In genomic region chr12:20370001-20370381, GRCh38 we compare ENCODE assay signal across 9 cellular contexts. TPM values are rescaled to one million over a fixed set of nuclear protein-coding genes. Genes with fewer than 3 reads are reported as not detected.
DNase-seq lines count a peak whose midpoint lies in the region; ATAC-seq, FAIRE-seq and TF ChIP-seq lines count a peak whose summit lies in the region.
"Had no signal": no experiment of that assay in that cellular context is flagged by ENCODE, and none has a peak within 500 bp of the region (broad histone marks: within the 10 kb centered on the region; RNA-seq: fewer than 3 reads in every experiment).

No MANE protein-coding gene starts in this region.

- H3K4me2 ChIP-seq in OCI-LY7 (ENCODE audit: low read length) (no peak overlapping the region), Karpas-422 (ENCODE audit: low read depth, low read length, poor library complexity, severe bottlenecking) (no peak overlapping the region)

- BruUV-seq in OCI-LY7 (replicated peaks; lab: Mats Ljungman, UMichigan): no TSS peak

- H3K27me3 Mint-ChIP-seq in HFFc6 (ENCODE audit: insufficient read depth): peaks cover 21% of the 10 kb centered on the region
- peaks cover 43% of the 10 kb centered on the region for H3K27me3 Mint-ChIP-seq in activated T-helper 2 cell treated with anti-CD3 and anti-CD28 coated beads, Interferon-gamma antibody, Interleukin-2, Interleukin-4, amounts not matched to agents 10 μg/mL and 5 μg/mL and 100 μg/mL, durations not matched to agents 14 hours and 24 hours and 36 hours (ENCODE audit: low read depth)

- H3K4me1 Mint-ChIP-seq in HFFc6 (ENCODE audit: low read depth): peaks cover 18% of the 10 kb centered on the region
- H3K4me1 Mint-ChIP-seq in stimulated activated effector memory CD8-positive, alpha-beta T cell treated with anti-CD3 and anti-CD28 coated beads, Interleukin-12 subunit alpha, Interleukin-12 subunit beta, amount 100 ng/mL, for 72 hours: peaks cover 11% of the 10 kb centered on the region
- H3K4me1 Mint-ChIP-seq in activated T-helper 2 cell treated with anti-CD3 and anti-CD28 coated beads, Interferon-gamma antibody, Interleukin-2, Interleukin-4, amounts not matched to agents 10 μg/mL and 5 μg/mL and 100 μg/mL, durations not matched to agents 14 hours and 24 hours and 36 hours (ENCODE audit: low read depth): no peaks in the 10 kb centered on the region

- no peaks in the 10 kb centered on the region for H3K27me3 ChIP-seq in Karpas-422 (ENCODE audit: low read length)

- no peaks in the 10 kb centered on the region for H3K4me1 ChIP-seq in OCI-LY7 (ENCODE audit: insufficient read depth, low read length, poor library complexity, severe bottlenecking)
- H3K4me1 ChIP-seq in Karpas-422 (ENCODE audit: low read length): no peaks in the 10 kb centered on the region

- H4K20me1 ChIP-seq in OCI-LY7 (ENCODE audit: insufficient read depth, low read length): no peaks in the 10 kb centered on the region
- H4K20me1 ChIP-seq in Karpas-422 (ENCODE audit: insufficient read depth, low read depth, low read length): no peaks in the 10 kb centered on the region

- H3K9ac ChIP-seq in Karpas-422 (ENCODE audit: low read length): no peak overlapping the region

- H3K9me2 ChIP-seq in OCI-LY7 (ENCODE audit: insufficient read depth, low read length) (no peaks in the 10 kb centered on the region), Karpas-422 (replicated peaks; ENCODE audit: insufficient read depth, low read length) (no peaks in the 10 kb centered on the region)

- no peak for TF ChIP-seq CTCF in HFFc6 (IDR thresholded peaks at IDR 0.05)
- no peak for TF ChIP-seq CTCF in cardiac fibroblast (IDR thresholded peaks at IDR 0.05; ENCODE audit: low read depth, low read length)
- TF ChIP-seq CTCF in OCI-LY7 (conservative IDR thresholded peaks at IDR 0.05; ENCODE audit: low read length): no peak

- H2AFZ ChIP-seq in OCI-LY7 (ENCODE audit: low read length) (no peak overlapping the region), Karpas-422 (ENCODE audit: low read length) (no peak overlapping the region)

- no peaks in the 10 kb centered on the region for H3K79me2 ChIP-seq in OCI-LY7 (ENCODE audit: insufficient read depth, low read depth, low read length)
- no peaks in the 10 kb centered on the region for H3K79me2 ChIP-seq in Karpas-422 (ENCODE audit: low read length)

- H3K27ac ChIP-seq in OCI-LY7 (ENCODE audit: low read depth, low read length, poor library complexity, severe bottlenecking): no peak overlapping the region
- H3K27ac ChIP-seq in Karpas-422 (ENCODE audit: low read length): no peak overlapping the region

- H3K36me3 Mint-ChIP-seq in HFFc6 (ENCODE audit: low read depth): no peaks in the 10 kb centered on the region
- no peaks in the 10 kb centered on the region for H3K36me3 Mint-ChIP-seq in stimulated activated effector memory CD8-positive, alpha-beta T cell treated with anti-CD3 and anti-CD28 coated beads, Interleukin-12 subunit alpha, Interleukin-12 subunit beta, amount 100 ng/mL, for 72 hours
- no peaks in the 10 kb centered on the region for H3K36me3 Mint-ChIP-seq in activated T-helper 2 cell treated with anti-CD3 and anti-CD28 coated beads, Interferon-gamma antibody, Interleukin-2, Interleukin-4, amounts not matched to agents 10 μg/mL and 5 μg/mL and 100 μg/mL, durations not matched to agents 14 hours and 24 hours and 36 hours (ENCODE audit: low read depth)

- H3K36me3 ChIP-seq in OCI-LY7 (ENCODE audit: insufficient read depth, low read length) (no peaks in the 10 kb centered on the region), Karpas-422 (ENCODE audit: insufficient read depth, low read length) (no peaks in the 10 kb centered on the region)

- H3K4me3 Mint-ChIP-seq in HFFc6: peak overlapping the region; percentile 86
- H3K4me3 Mint-ChIP-seq in stimulated activated effector memory CD8-positive, alpha-beta T cell treated with anti-CD3 and anti-CD28 coated beads, Interleukin-12 subunit alpha, Interleukin-12 subunit beta, amount 100 ng/mL, for 72 hours: peak overlapping the region; percentile 34
- H3K4me3 Mint-ChIP-seq in activated T-helper 2 cell treated with anti-CD3 and anti-CD28 coated beads, Interferon-gamma antibody, Interleukin-2, Interleukin-4, amounts not matched to agents 10 μg/mL and 5 μg/mL and 100 μg/mL, durations not matched to agents 14 hours and 24 hours and 36 hours (ENCODE audit: low read depth): no peak overlapping the region

- DNase-seq in HFFc6 (no peak), cardiac fibroblast (ENCODE audit: low read depth in 2 of 2) (peak; percentile 45), OCI-LY7 (ENCODE audit: low spot score) (no peak), Karpas-422 (no peak)
- DNase-seq in stimulated activated effector memory CD8-positive, alpha-beta T cell treated with anti-CD3 and anti-CD28 coated beads, Interleukin-12 subunit alpha, Interleukin-12 subunit beta, amount 100 ng/mL, for 72 hours (ENCODE audit: low spot score in 2 of 2): no peak
- no peak for DNase-seq in activated T-helper 2 cell treated with anti-CD3 and anti-CD28 coated beads, Interferon-gamma antibody, Interleukin-2, Interleukin-4, amounts not matched to agents 10 μg/mL and 5 μg/mL and 100 μg/mL, durations not matched to agents 14 hours and 24 hours and 36 hours (ENCODE audit: low spot score)
- DNase-seq: SHP77 treated with DMSO at 0.1 percent for 48 hours had no signal

- no peak for ATAC-seq in stimulated activated effector memory CD8-positive, alpha-beta T cell treated with anti-CD3 and anti-CD28 coated beads, Interleukin-12 subunit alpha, Interleukin-12 subunit beta, amount 100 ng/mL, for 72 hours
- ATAC-seq in HG03139 (IDR thresholded peaks at IDR 0.05; ENCODE audit: unreplicated experiment): no peak

- H3K9me3 ChIP-seq in OCI-LY7 (ENCODE audit: low read length) (no peaks in the 10 kb centered on the region), Karpas-422 (ENCODE audit: low read length) (no peaks in the 10 kb centered on the region)

- FAIRE-seq in islet of Langerhans (lab: Jason Lieb, UNC): peak; percentile 79

- CTCF ChIA-PET in OCI-LY7 (lab: Charles Lee; ENCODE audit: unreplicated experiment): no interaction called here

- intact Hi-C loops in OCI-LY7 (cut with micrococcal nuclease; ENCODE audit: unreplicated experiment): no loop called here
- intact Hi-C loops in activated T-helper 2 cell treated with anti-CD3 and anti-CD28 coated beads, Interferon-gamma antibody, Interleukin-2, Interleukin-4, amounts not matched to agents 10 μg/mL and 5 μg/mL and 100 μg/mL, durations not matched to agents 14 hours and 24 hours and 36 hours (cut with micrococcal nuclease): loop anchor here (10.0 kb wide), 1 partner anchor 455 kb away; no protein-coding TSS in a partner anchor

- POLR2A ChIA-PET in OCI-LY7 (lab: Charles Lee): no interaction called here

- H3K27ac Mint-ChIP-seq in HFFc6: no peak overlapping the region
- H3K27ac Mint-ChIP-seq in stimulated activated effector memory CD8-positive, alpha-beta T cell treated with anti-CD3 and anti-CD28 coated beads, Interleukin-12 subunit alpha, Interleukin-12 subunit beta, amount 100 ng/mL, for 72 hours: no peak overlapping the region
- H3K27ac Mint-ChIP-seq in activated T-helper 2 cell treated with anti-CD3 and anti-CD28 coated beads, Interferon-gamma antibody, Interleukin-2, Interleukin-4, amounts not matched to agents 10 μg/mL and 5 μg/mL and 100 μg/mL, durations not matched to agents 14 hours and 24 hours and 36 hours: no peak overlapping the region

- H3K4me3 ChIP-seq in cardiac fibroblast (replicated peaks in 1 of 2; ENCODE audit: low read depth in 2 of 2, low read length in 2 of 2) (peak overlapping the region; percentile 83 to 92), OCI-LY7 (ENCODE audit: low read depth, low read length, poor library complexity, severe bottlenecking) (no peak overlapping the region), Karpas-422 (ENCODE audit: low read length) (no peak overlapping the region)

- H3K9me3 Mint-ChIP-seq in HFFc6: no peaks in the 10 kb centered on the region
- H3K9me3 Mint-ChIP-seq in stimulated activated effector memory CD8-positive, alpha-beta T cell treated with anti-CD3 and anti-CD28 coated beads, Interleukin-12 subunit alpha, Interleukin-12 subunit beta, amount 100 ng/mL, for 72 hours: no peaks in the 10 kb centered on the region
- H3K9me3 Mint-ChIP-seq in activated T-helper 2 cell treated with anti-CD3 and anti-CD28 coated beads, Interferon-gamma antibody, Interleukin-2, Interleukin-4, amounts not matched to agents 10 μg/mL and 5 μg/mL and 100 μg/mL, durations not matched to agents 14 hours and 24 hours and 36 hours: no peaks in the 10 kb centered on the region

RNA-seq across cellular contexts. Expression of gene PDE3A, which starts 1.7 kb away (rescaled TPM):
- total RNA-seq in HFFc6 (2021; fragmentation: NEBNext Ultra II Directional; extraction: Animal tissue kit (Norgen Biotek cat#: 25700)): under 1 TPM in 3 of 6 experiments, not detected in 3; 0.02 to 0.07 (median 0.03) TPM
- not detected in 2 replicates for total RNA-seq in OCI-LY7 (2014; rRNA removed; shearing (Covaris generic))
- total RNA-seq in OCI-LY7 (2022): not detected in 2 replicates
- total RNA-seq in Karpas-422 (2014; rRNA removed; shearing (Covaris generic); ENCODE audit: low replicate concordance): not detected in 2 replicates
- 0.07 and 0.14 TPM in 2 replicates for total RNA-seq in activated T-helper 2 cell treated with anti-CD3 and anti-CD28 coated beads, Interferon-gamma antibody, Interleukin-2, Interleukin-4, amounts not matched to agents 10 μg/mL and 5 μg/mL and 100 μg/mL, durations not matched to agents 14 hours and 24 hours and 36 hours

Comparison
In these comparisons a context has a peak if more than half of its experiments do, and no peak if none do; other contexts are left out.
1. DNase-seq: peak in cardiac fibroblast (2 of 2); none in HFFc6 (single experiment), stimulated activated effector memory CD8-positive, alpha-beta T cell treated with anti-CD3 and anti-CD28 coated beads, Interleukin-12 subunit alpha, Interleukin-12 subunit beta, amount 100 ng/mL, for 72 hours (0 of 2), OCI-LY7 (single experiment), Karpas-422 (single experiment) and activated T-helper 2 cell treated with anti-CD3 and anti-CD28 coated beads, Interferon-gamma antibody, Interleukin-2, Interleukin-4, amounts not matched to agents 10 μg/mL and 5 μg/mL and 100 μg/mL, durations not matched to agents 14 hours and 24 hours and 36 hours (single experiment).
2. H3K4me3 ChIP-seq: peak in cardiac fibroblast (2 of 2); none in OCI-LY7 (single experiment) and Karpas-422 (single experiment).